In the genomic region with DNA sequence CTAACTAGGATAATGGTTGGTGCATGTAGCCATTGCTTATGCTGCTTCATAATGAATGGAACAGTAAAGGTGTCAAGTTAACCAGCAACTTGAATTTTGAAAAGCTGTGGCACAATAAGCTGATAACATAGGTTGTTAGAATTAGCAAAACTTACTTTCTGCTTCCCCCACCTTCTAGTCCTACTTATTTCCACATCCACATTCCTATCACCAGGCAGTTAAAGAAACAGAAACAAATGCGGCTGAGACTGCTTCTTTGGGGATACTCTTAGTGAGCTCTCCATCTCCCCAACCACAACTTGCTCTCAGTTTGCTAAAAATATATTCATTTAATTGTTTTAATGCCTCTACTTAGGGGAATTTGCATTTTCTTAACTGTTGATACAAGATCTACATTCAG, we compare ENCODE assay signal across 19 cellular contexts.
"Had no signal": no experiment of that assay in that cellular context is flagged by ENCODE, and none has a peak within 500 bp of the region (broad histone marks: within the 10 kb centered on the region; RNA-seq: fewer than 3 reads in every experiment).

No MANE protein-coding gene starts in this region.

- H3K27me3 Mint-ChIP-seq: activated naive CD8-positive, alpha-beta T cell; brain; memory B cell; naive thymus-derived CD8-positive, alpha-beta T cell had no signal

- H3K9me3 Mint-ChIP-seq: activated T-helper 1 cell treated with anti-CD3 and anti-CD28 coated beads, Interleukin-12 subunit alpha, Interleukin-12 subunit beta, Interleukin-2, Interleukin-4 antibody, amounts not matched to agents 30 ng/mL and 10 ng/mL and 1 ng/mL, durations not matched to agents 14 hours and 24 hours and 36 hours; brain; memory B cell; naive thymus-derived CD8-positive, alpha-beta T cell had no signal

- ATAC-seq: heart right ventricle; naive thymus-derived CD8-positive, alpha-beta T cell had no signal

- H3K27ac ChIP-seq: coronary artery, ovary, sigmoid colon, thyroid gland, WERI-Rb-1 had no signal

- H3K27me3 ChIP-seq: heart right ventricle, ovary, sigmoid colon, thyroid gland had no signal

- DNase-seq: activated CD4-positive, alpha-beta T cell treated with anti-CD3 and anti-CD28 coated beads for 1 hour; activated CD4-positive, alpha-beta T cell treated with anti-CD3 and anti-CD28 coated beads, Interleukin-2, amount 50 U/mL, for 4 hours; activated gamma-delta T cell treated with Interleukin-2 at 50 U/mL for 16 hours; amygdala; heart right ventricle; kidney glomerular epithelial cell; left ventricle myocardium superior; naive thymus-derived CD8-positive, alpha-beta T cell; ovary; sigmoid colon; stimulated activated naive CD4-positive, alpha-beta T cell; SW 1271; thyroid gland; WERI-Rb-1 had no signal

- H3K36me3 ChIP-seq: heart right ventricle, ovary, sigmoid colon, thyroid gland, WERI-Rb-1 had no signal

- H3K36me3 Mint-ChIP-seq: brain had no signal

- H3K4me3 Mint-ChIP-seq: activated naive CD8-positive, alpha-beta T cell; activated T-helper 1 cell treated with anti-CD3 and anti-CD28 coated beads, Interleukin-12 subunit alpha, Interleukin-12 subunit beta, Interleukin-2, Interleukin-4 antibody, amounts not matched to agents 30 ng/mL and 10 ng/mL and 1 ng/mL, durations not matched to agents 14 hours and 24 hours and 36 hours; brain; memory B cell; naive thymus-derived CD8-positive, alpha-beta T cell had no signal

- H3K27ac Mint-ChIP-seq: activated naive CD8-positive, alpha-beta T cell; activated T-helper 1 cell treated with anti-CD3 and anti-CD28 coated beads, Interleukin-12 subunit alpha, Interleukin-12 subunit beta, Interleukin-2, Interleukin-4 antibody, amounts not matched to agents 30 ng/mL and 10 ng/mL and 1 ng/mL, durations not matched to agents 14 hours and 24 hours and 36 hours; memory B cell had no signal

- H3K9me3 ChIP-seq: heart right ventricle, ovary, sigmoid colon, thyroid gland had no signal

- H3K4me3 ChIP-seq: coronary artery, heart right ventricle, ovary, sigmoid colon, thyroid gland had no signal
